ENCODE assay signal across 24 cellular contexts in genomic region chr5:138909734-138910133, GRCh38. TPM values are rescaled to one million over a fixed set of nuclear protein-coding genes. Genes with fewer than 3 reads are reported as not detected.
"Had no signal": no experiment of that assay in that cellular context is flagged by ENCODE, and none has a peak within 500 bp of the region (broad histone marks: within the 10 kb centered on the region; RNA-seq: fewer than 3 reads in every experiment).

No MANE protein-coding gene starts in this region.

- H3K27me3 ChIP-seq: esophagus muscularis mucosa, gastrocnemius medialis, heart right ventricle, neutrophil, spleen, testis, tibial nerve, upper lobe of right lung, vagina had no signal

- H3K27ac ChIP-seq: epithelial cell of prostate, esophagus muscularis mucosa, gastrocnemius medialis, neutrophil, psoas muscle, spleen, testis, tibial nerve, upper lobe of right lung, vagina had no signal

- DNase-seq: effector memory CD4-positive, alpha-beta T cell; gastrocnemius medialis; heart right ventricle; hypothalamus; kidney glomerular epithelial cell; mammary epithelial cell; naive thymus-derived CD4-positive, alpha-beta T cell; psoas muscle; retina; spleen; stimulated activated CD4-positive, alpha-beta T cell treated with anti-CD3 and anti-CD28 coated beads, Interleukin-15, amount 100 ng/mL, for 24 hours; stimulated activated CD4-positive, alpha-beta T cell treated with anti-CD3 and anti-CD28 coated beads, Interleukin-1b, Interleukin-23, amount 100 ng/mL, for 48 hours; stimulated activated CD4-positive, alpha-beta T cell treated with anti-CD3 and anti-CD28 coated beads, Interleukin-4, amount 100 ng/mL, for 24 hours; stimulated activated naive CD8-positive, alpha-beta T cell treated with anti-CD3 and anti-CD28 coated beads, Interleukin-15, amount 100 ng/mL, for 72 hours; testis; upper lobe of right lung had no signal

- H3K4me1 ChIP-seq: psoas muscle, testis, upper lobe of right lung, vagina had no signal

- H3K27ac Mint-ChIP-seq: stimulated activated memory B cell treated with anti-CD40 and anti-IgM and Interleukin-4, amounts not matched to agents 10 μg/mL and 1 μg/mL and 100 μg/mL, for 72 hours; stimulated activated naive CD8-positive, alpha-beta T cell treated with anti-CD3 and anti-CD28 coated beads, Interleukin-15, amount 100 ng/mL, for 72 hours had no signal

- H3K4me1 Mint-ChIP-seq: stimulated activated memory B cell treated with anti-CD40 and anti-IgM and Interleukin-4, amounts not matched to agents 10 μg/mL and 1 μg/mL and 100 μg/mL, for 72 hours; stimulated activated naive CD8-positive, alpha-beta T cell treated with anti-CD3 and anti-CD28 coated beads, Interleukin-15, amount 100 ng/mL, for 72 hours had no signal

- ATAC-seq: gastrocnemius medialis; heart right ventricle; left lobe of liver; naive thymus-derived CD4-positive, alpha-beta T cell; sciatic nerve; stimulated activated memory B cell treated with anti-CD40 and anti-IgM and Interleukin-4, amounts not matched to agents 10 μg/mL and 1 μg/mL and 100 μg/mL, for 72 hours; stimulated activated naive CD8-positive, alpha-beta T cell treated with anti-CD3 and anti-CD28 coated beads, Interleukin-15, amount 100 ng/mL, for 72 hours; upper lobe of right lung had no signal

- H3K27me3 Mint-ChIP-seq: stimulated activated memory B cell treated with anti-CD40 and anti-IgM and Interleukin-4, amounts not matched to agents 10 μg/mL and 1 μg/mL and 100 μg/mL, for 72 hours; stimulated activated naive CD8-positive, alpha-beta T cell treated with anti-CD3 and anti-CD28 coated beads, Interleukin-15, amount 100 ng/mL, for 72 hours had no signal

- H3K9me3 Mint-ChIP-seq: naive thymus-derived CD4-positive, alpha-beta T cell; stimulated activated memory B cell treated with anti-CD40 and anti-IgM and Interleukin-4, amounts not matched to agents 10 μg/mL and 1 μg/mL and 100 μg/mL, for 72 hours; stimulated activated naive CD8-positive, alpha-beta T cell treated with anti-CD3 and anti-CD28 coated beads, Interleukin-15, amount 100 ng/mL, for 72 hours had no signal

- H3K4me3 ChIP-seq: esophagus muscularis mucosa, gastrocnemius medialis, heart right ventricle, psoas muscle, spleen, testis, tibial nerve, upper lobe of right lung, vagina had no signal

- H3K9me3 ChIP-seq: esophagus muscularis mucosa, gastrocnemius medialis, heart right ventricle, neutrophil, psoas muscle, spleen, testis, tibial nerve, upper lobe of right lung, vagina had no signal

- H3K4me3 Mint-ChIP-seq: naive thymus-derived CD4-positive, alpha-beta T cell; stimulated activated memory B cell treated with anti-CD40 and anti-IgM and Interleukin-4, amounts not matched to agents 10 μg/mL and 1 μg/mL and 100 μg/mL, for 72 hours; stimulated activated naive CD8-positive, alpha-beta T cell treated with anti-CD3 and anti-CD28 coated beads, Interleukin-15, amount 100 ng/mL, for 72 hours had no signal

RNA-seq across cellular contexts. Expression of gene LRRTM2, which starts 34.6 kb away (rescaled TPM):
- total RNA-seq: left lobe of liver had no signal
- polyA plus RNA-seq: naive thymus-derived CD4-positive, alpha-beta T cell had no signal
